Comparison of ENCODE assay signal across 22 cellular contexts in genomic region chr1:199353906-199354305, GRCh38.
"Had no signal": no experiment of that assay in that cellular context is flagged by ENCODE, and none has a peak within 500 bp of the region (broad histone marks: within the 10 kb centered on the region; RNA-seq: fewer than 3 reads in every experiment).

No MANE protein-coding gene starts in this region.

- DNase-seq: activated CD4-positive, alpha-beta T cell treated with anti-CD3 and anti-CD28 coated beads for 1 hour; activated CD4-positive, alpha-beta T cell treated with anti-CD3 and anti-CD28 coated beads, Interleukin-2, amount 50 U/mL, for 1 hour; activated CD8-positive, alpha-beta T cell treated with anti-CD3 and anti-CD28 coated beads, Interleukin-2, amount 10 ng/mL, durations not matched to agents 7 days and 5 days; activated naive CD4-positive, alpha-beta T cell treated with Interleukin-2 at 50 U/mL for 16 hours; activated naive CD8-positive, alpha-beta T cell treated with anti-CD3 and anti-CD28 coated beads for 36 hours; amygdala; central memory CD4-positive, alpha-beta T cell; dorsolateral prefrontal cortex; effector memory CD8-positive, alpha-beta T cell; esophagus squamous epithelium; foreskin keratinocyte; hypothalamus; left colon; right lobe of liver; small intestine; stimulated activated CD4-positive, alpha-beta T cell treated with anti-CD3 and anti-CD28 coated beads, Interleukin-2, amount 100 ng/mL, for 24 hours; stimulated activated naive CD8-positive, alpha-beta T cell treated with anti-CD3 and anti-CD28 coated beads, Interleukin-15, amount 100 ng/mL, for 72 hours; T-helper 9 cell; trophoblast cell had no signal

- H3K27ac ChIP-seq: esophagus squamous epithelium, foreskin keratinocyte, neutrophil, parathyroid adenoma, right lobe of liver, vagina had no signal

- H3K9ac ChIP-seq: parathyroid adenoma had no signal

- H3K27me3 ChIP-seq: dorsolateral prefrontal cortex, esophagus squamous epithelium, neutrophil, right lobe of liver, vagina had no signal

- H3K9me3 ChIP-seq: esophagus squamous epithelium, neutrophil, right lobe of liver, vagina had no signal

- H3K4me1 ChIP-seq: esophagus squamous epithelium, foreskin keratinocyte, parathyroid adenoma, right lobe of liver, vagina had no signal

- H3K36me3 ChIP-seq: esophagus squamous epithelium, neutrophil, right lobe of liver, vagina had no signal

- H3K4me3 ChIP-seq: dorsolateral prefrontal cortex, esophagus squamous epithelium, right lobe of liver, vagina had no signal
